ENCODE assay signal across 1 cellular context in the genomic region with DNA sequence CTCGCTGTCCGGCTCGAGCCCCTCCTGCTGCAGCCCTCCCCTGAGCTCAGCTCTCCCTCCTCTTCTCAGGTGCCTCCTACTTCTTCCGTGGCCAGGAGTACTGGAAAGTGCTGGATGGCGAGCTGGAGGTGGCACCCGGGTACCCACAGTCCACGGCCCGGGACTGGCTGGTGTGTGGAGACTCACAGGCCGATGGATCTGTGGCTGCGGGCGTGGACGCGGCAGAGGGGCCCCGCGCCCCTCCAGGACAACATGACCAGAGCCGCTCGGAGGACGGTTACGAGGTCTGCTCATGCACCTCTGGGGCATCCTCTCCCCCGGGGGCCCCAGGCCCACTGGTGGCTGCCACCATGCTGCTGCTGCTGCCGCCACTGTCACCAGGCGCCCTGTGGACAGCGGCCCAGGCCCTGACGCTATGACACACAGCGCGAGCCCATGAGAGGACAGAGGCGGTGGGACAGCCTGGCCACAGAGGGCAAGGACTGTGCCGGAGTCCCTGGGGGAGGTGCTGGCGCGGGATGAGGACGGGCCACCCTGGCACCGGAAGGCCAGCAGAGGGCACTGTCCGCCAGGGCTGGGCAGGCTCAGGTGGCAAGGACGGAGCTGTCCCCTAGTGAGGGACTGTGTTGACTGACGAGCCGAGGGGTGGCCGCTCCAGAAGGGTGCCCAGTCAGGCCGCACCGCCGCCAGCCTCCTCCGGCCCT.
TF ChIP-seq lines count a peak whose summit lies in the region.

No MANE protein-coding gene starts in this region.

TF ChIP-seq in K562, 482 proteins besides CTCF, POLR2A, EP300 and RAD21:
- 0 out of 2 replicates have a peak, but pooled peaks have one; percentile 27 for TF ChIP-seq RBFOX2 (IDR thresholded peaks at IDR 0.05; ENCODE audit: low read depth, low read length)
- peak; percentile 34 for TF ChIP-seq MEIS2 (IDR thresholded peaks at IDR 0.05; ENCODE audit: partially characterized antibody)
- TF ChIP-seq, protein P1, sequence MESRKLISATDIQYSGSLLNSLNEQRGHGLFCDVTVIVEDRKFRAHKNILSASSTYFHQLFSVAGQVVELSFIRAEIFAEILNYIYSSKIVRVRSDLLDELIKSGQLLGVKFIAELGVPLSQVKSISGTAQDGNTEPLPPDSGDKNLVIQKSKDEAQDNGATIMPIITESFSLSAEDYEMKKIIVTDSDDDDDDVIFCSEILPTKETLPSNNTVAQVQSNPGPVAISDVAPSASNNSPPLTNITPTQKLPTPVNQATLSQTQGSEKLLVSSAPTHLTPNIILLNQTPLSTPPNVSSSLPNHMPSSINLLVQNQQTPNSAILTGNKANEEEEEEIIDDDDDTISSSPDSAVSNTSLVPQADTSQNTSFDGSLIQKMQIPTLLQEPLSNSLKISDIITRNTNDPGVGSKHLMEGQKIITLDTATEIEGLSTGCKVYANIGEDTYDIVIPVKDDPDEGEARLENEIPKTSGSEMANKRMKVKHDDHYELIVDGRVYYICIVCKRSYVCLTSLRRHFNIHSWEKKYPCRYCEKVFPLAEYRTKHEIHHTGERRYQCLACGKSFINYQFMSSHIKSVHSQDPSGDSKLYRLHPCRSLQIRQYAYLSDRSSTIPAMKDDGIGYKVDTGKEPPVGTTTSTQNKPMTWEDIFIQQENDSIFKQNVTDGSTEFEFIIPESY (CRISPR knock-in tag; IDR thresholded peaks at IDR 0.05) = peak; percentile 98
- no peak for TF ChIP-seq ZNF133 (CRISPR knock-in tag; IDR thresholded peaks at IDR 0.05)
- peak; percentile 38 for TF ChIP-seq SMC3 (conservative IDR thresholded peaks at IDR 0.05; ENCODE audit: insufficient read depth, low read depth, low read length)
- TF ChIP-seq, protein P2, sequence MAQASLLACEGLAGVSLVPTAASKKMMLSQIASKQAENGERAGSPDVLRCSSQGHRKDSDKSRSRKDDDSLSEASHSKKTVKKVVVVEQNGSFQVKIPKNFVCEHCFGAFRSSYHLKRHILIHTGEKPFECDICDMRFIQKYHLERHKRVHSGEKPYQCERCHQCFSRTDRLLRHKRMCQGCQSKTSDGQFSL (CRISPR knock-in tag; IDR thresholded peaks at IDR 0.05) = peak; percentile 31; the same call in 1 of the 2 replicates
- TF ChIP-seq, protein P2 (tag; IDR thresholded peaks at IDR 0.05) = no peak
- peak; percentile 89 for TF ChIP-seq HNRNPL (IDR thresholded peaks at IDR 0.05; ENCODE audit: low read depth, low read length)
- TF ChIP-seq, protein P3, sequence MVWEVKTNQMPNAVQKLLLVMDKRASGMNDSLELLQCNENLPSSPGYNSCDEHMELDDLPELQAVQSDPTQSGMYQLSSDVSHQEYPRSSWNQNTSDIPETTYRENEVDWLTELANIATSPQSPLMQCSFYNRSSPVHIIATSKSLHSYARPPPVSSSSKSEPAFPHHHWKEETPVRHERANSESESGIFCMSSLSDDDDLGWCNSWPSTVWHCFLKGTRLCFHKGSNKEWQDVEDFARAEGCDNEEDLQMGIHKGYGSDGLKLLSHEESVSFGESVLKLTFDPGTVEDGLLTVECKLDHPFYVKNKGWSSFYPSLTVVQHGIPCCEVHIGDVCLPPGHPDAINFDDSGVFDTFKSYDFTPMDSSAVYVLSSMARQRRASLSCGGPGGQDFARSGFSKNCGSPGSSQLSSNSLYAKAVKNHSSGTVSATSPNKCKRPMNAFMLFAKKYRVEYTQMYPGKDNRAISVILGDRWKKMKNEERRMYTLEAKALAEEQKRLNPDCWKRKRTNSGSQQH (CRISPR knock-in tag; IDR thresholded peaks at IDR 0.05) = no peak
